In the genomic region with DNA sequence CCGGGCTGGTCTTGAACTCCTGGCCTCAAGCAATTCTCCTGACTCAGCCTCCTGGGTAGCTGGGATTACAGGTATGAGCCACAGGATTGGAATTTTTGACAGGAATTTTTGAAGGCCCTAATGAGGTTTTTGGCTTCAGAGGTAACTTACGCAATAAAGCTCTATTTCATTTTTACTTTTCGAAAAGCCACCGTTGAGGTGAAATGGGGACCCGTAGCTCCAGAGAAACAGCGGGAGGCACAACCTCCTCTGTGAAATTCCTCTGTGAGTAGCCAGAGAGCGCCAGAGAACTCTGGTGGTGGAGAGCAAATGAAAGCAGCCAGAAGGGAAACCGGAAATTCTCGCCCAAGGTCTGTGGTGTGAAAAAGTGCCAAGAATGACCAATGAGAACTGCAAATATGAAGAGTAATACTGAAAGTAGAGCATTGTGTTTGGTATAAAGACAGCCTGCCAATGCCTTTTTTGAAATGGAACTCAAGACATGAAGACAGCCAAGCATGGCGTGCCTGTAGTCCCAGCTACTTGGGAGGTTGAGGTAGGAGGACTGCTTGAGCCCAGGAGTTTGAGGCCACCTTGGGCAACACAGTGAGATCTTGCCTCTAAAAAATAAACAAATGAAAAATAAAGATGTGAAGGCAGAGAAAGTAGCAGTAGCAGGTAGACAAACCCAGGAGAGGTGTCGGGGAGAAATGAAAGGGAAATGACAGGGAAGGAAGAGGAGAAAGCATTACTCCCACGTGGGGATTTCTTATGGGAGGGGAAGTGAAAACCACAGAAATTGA, we compare ENCODE assay signal across 1 cellular context.
TF ChIP-seq lines count a peak whose summit lies in the region.

No MANE protein-coding gene starts in this region.

TF ChIP-seq in HepG2, 621 proteins besides CTCF, POLR2A, EP300 and RAD21 (continued from another document and continues in another):
- TF ChIP-seq KAT8 (CRISPR knock-in tag; IDR thresholded peaks at IDR 0.05) (peak; percentile 63; the same call in 1 of the 2 replicates), MIER3 (CRISPR knock-in tag; IDR thresholded peaks at IDR 0.05; ENCODE audit: borderline replicate concordance) (0 out of 2 replicates have a peak, but pooled peaks have one; percentile 23), RARA (CRISPR knock-in tag; IDR thresholded peaks at IDR 0.05) (0 out of 2 replicates have a peak, but pooled peaks have one; percentile 9), HIVEP1 (CRISPR knock-in tag; IDR thresholded peaks at IDR 0.05) (no peak), REPIN1 (CRISPR knock-in tag; IDR thresholded peaks at IDR 0.05; ENCODE audit: borderline replicate concordance, low read depth) (peak; percentile 55; the same call in 1 of the 2 replicates), SOX6 (IDR thresholded peaks at IDR 0.05) (no peak), SOX6 (CRISPR knock-in tag; IDR thresholded peaks at IDR 0.05) (peak; percentile 30; the same call in 1 of the 2 replicates), GLI4 (CRISPR knock-in tag; IDR thresholded peaks at IDR 0.05; ENCODE audit: borderline replicate concordance) (no peak), STAG1 (CRISPR knock-in tag; IDR thresholded peaks at IDR 0.05) (peak; percentile 89), GABPA (IDR thresholded peaks at IDR 0.05; ENCODE audit: low read depth, low read length) (no peak), GABPA (CRISPR knock-in tag; IDR thresholded peaks at IDR 0.05; ENCODE audit: low read depth) (peak; percentile 69), GATAD1 (CRISPR knock-in tag; IDR thresholded peaks at IDR 0.05) (peak; percentile 29; the same call in 1 of the 2 replicates), REL (CRISPR knock-in tag; conservative IDR thresholded peaks at IDR 0.05) (no peak), KMT2B (CRISPR knock-in tag; IDR thresholded peaks at IDR 0.05) (0 out of 2 replicates have a peak, but pooled peaks have one; percentile 32), TARDBP (CRISPR knock-in tag; IDR thresholded peaks at IDR 0.05) (peak; percentile 34; the same call in 1 of the 2 replicates), MIXL1 (CRISPR knock-in tag; IDR thresholded peaks at IDR 0.05) (0 out of 2 replicates have a peak, but pooled peaks have one; percentile 60), RFX5 (IDR thresholded peaks at IDR 0.05; ENCODE audit: low read depth, low read length) (no peak), ZNF124 (CRISPR knock-in tag; IDR thresholded peaks at IDR 0.05) (peak; percentile 57; the same call in 1 of the 2 replicates), SOX5 (CRISPR knock-in tag; IDR thresholded peaks at IDR 0.05; ENCODE audit: borderline replicate concordance) (peak; percentile 47; the same call in 1 of the 2 replicates), ELF3 (CRISPR knock-in tag; IDR thresholded peaks at IDR 0.05) (peak; percentile 49; the same call in 1 of the 2 replicates), SMC3 (IDR thresholded peaks at IDR 0.05; ENCODE audit: low read length) (peak; percentile 98), REXO4 (CRISPR knock-in tag; IDR thresholded peaks at IDR 0.05; ENCODE audit: borderline replicate concordance) (no peak), GABPB1 (CRISPR knock-in tag; IDR thresholded peaks at IDR 0.05) (peak; percentile 66; the same call in 1 of the 2 replicates), CEBPB (IDR thresholded peaks at IDR 0.05; ENCODE audit: borderline replicate concordance, low read depth, low read length) (peak; percentile 77), HOXA5 (CRISPR knock-in tag; IDR thresholded peaks at IDR 0.05) (0 out of 2 replicates have a peak, but pooled peaks have one; percentile 23), CEBPG (CRISPR knock-in tag; IDR thresholded peaks at IDR 0.05) (0 out of 2 replicates have a peak, but pooled peaks have one; percentile 44), ZFP82 (CRISPR knock-in tag; IDR thresholded peaks at IDR 0.05; ENCODE audit: borderline replicate concordance) (no peak), ETV5 (CRISPR knock-in tag; IDR thresholded peaks at IDR 0.05; ENCODE audit: borderline replicate concordance) (peak; percentile 79), RAD51 (IDR thresholded peaks at IDR 0.05; ENCODE audit: borderline replicate concordance) (no peak), SALL1 (CRISPR knock-in tag; IDR thresholded peaks at IDR 0.05) (0 out of 2 replicates have a peak, but pooled peaks have one; percentile 40), SRF (IDR thresholded peaks at IDR 0.05; ENCODE audit: low read depth, low read length) (0 out of 2 replicates have a peak, but pooled peaks have one; percentile 12), MED1 (CRISPR knock-in tag; IDR thresholded peaks at IDR 0.05) (0 out of 2 replicates have a peak, but pooled peaks have one; percentile 28), ZBTB33 (CRISPR knock-in tag; IDR thresholded peaks at IDR 0.05) (peak; percentile 31; the same call in 1 of the 2 replicates), SKI (IDR thresholded peaks at IDR 0.05; ENCODE audit: partially characterized antibody) (no peak), YEATS4 (CRISPR knock-in tag; IDR thresholded peaks at IDR 0.05; ENCODE audit: borderline replicate concordance) (0 out of 2 replicates have a peak, but pooled peaks have one; percentile 26), ELF4 (CRISPR knock-in tag; IDR thresholded peaks at IDR 0.05; ENCODE audit: borderline replicate concordance) (no peak), IRF2 (CRISPR knock-in tag; IDR thresholded peaks at IDR 0.05) (peak; percentile 40; the same call in 1 of the 2 replicates), ZNF331 (CRISPR knock-in tag; IDR thresholded peaks at IDR 0.05) (peak; percentile 53; the same call in 1 of the 2 replicates), TEAD3 (CRISPR knock-in tag; optimal IDR thresholded peaks at IDR 0.05; ENCODE audit: borderline replicate concordance) (peak; percentile 55), ZNF335 (CRISPR knock-in tag; IDR thresholded peaks at IDR 0.05) (peak; percentile 62; the same call in 1 of the 2 replicates), FOSL2 (CRISPR knock-in tag; IDR thresholded peaks at IDR 0.05) (peak; percentile 53; the same call in 1 of the 2 replicates), MTF1 (CRISPR knock-in tag; IDR thresholded peaks at IDR 0.05) (no peak), HDAC1 (CRISPR knock-in tag; IDR thresholded peaks at IDR 0.05) (no peak), NR2F6 (IDR thresholded peaks at IDR 0.05) (no peak), NR2F6 (CRISPR knock-in tag; IDR thresholded peaks at IDR 0.05) (0 out of 2 replicates have a peak, but pooled peaks have one; percentile 16), ZNF713 (CRISPR knock-in tag; IDR thresholded peaks at IDR 0.05) (no peak), HMGA1 (CRISPR knock-in tag; conservative IDR thresholded peaks at IDR 0.05) (no peak)
- TF ChIP-seq, protein P1, sequence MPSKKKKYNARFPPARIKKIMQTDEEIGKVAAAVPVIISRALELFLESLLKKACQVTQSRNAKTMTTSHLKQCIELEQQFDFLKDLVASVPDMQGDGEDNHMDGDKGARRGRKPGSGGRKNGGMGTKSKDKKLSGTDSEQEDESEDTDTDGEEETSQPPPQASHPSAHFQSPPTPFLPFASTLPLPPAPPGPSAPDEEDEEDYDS (CRISPR knock-in tag; IDR thresholded peaks at IDR 0.05), result 0 out of 2 replicates have a peak, but pooled peaks have one; percentile 23
- TF ChIP-seq, protein P2, sequence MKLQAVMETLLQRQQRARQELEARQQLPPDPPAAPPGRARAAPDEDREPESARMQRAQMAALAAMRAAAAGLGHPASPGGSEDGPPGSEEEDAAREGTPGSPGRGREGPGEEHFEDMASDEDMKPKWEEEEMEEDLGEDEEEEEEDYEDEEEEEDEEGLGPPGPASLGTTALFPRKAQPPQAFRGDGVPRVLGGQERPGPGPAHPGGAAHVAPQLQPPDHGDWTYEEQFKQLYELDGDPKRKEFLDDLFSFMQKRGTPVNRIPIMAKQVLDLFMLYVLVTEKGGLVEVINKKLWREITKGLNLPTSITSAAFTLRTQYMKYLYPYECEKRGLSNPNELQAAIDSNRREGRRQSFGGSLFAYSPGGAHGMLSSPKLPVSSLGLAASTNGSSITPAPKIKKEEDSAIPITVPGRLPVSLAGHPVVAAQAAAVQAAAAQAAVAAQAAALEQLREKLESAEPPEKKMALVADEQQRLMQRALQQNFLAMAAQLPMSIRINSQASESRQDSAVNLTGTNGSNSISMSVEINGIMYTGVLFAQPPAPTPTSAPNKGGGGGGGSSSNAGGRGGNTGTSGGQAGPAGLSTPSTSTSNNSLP (IDR thresholded peaks at IDR 0.05; ENCODE audit: low read depth, low read length), result 0 out of 2 replicates have a peak, but pooled peaks have one; percentile 41
- TF ChIP-seq, protein P3, sequence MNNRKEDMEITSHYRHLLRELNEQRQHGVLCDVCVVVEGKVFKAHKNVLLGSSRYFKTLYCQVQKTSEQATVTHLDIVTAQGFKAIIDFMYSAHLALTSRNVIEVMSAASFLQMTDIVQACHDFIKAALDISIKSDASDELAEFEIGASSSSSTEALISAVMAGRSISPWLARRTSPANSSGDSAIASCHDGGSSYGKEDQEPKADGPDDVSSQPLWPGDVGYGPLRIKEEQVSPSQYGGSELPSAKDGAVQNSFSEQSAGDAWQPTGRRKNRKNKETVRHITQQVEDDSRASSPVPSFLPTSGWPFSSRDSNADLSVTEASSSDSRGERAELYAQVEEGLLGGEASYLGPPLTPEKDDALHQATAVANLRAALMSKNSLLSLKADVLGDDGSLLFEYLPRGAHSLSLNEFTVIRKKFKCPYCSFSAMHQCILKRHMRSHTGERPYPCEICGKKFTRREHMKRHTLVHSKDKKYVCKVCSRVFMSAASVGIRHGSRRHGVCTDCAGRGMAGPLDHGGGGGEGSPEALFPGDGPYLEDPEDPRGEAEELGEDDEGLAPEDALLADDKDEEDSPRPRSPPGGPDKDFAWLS (CRISPR knock-in tag; IDR thresholded peaks at IDR 0.05; ENCODE audit: borderline replicate concordance), result no peak
- TF ChIP-seq, protein P4, sequence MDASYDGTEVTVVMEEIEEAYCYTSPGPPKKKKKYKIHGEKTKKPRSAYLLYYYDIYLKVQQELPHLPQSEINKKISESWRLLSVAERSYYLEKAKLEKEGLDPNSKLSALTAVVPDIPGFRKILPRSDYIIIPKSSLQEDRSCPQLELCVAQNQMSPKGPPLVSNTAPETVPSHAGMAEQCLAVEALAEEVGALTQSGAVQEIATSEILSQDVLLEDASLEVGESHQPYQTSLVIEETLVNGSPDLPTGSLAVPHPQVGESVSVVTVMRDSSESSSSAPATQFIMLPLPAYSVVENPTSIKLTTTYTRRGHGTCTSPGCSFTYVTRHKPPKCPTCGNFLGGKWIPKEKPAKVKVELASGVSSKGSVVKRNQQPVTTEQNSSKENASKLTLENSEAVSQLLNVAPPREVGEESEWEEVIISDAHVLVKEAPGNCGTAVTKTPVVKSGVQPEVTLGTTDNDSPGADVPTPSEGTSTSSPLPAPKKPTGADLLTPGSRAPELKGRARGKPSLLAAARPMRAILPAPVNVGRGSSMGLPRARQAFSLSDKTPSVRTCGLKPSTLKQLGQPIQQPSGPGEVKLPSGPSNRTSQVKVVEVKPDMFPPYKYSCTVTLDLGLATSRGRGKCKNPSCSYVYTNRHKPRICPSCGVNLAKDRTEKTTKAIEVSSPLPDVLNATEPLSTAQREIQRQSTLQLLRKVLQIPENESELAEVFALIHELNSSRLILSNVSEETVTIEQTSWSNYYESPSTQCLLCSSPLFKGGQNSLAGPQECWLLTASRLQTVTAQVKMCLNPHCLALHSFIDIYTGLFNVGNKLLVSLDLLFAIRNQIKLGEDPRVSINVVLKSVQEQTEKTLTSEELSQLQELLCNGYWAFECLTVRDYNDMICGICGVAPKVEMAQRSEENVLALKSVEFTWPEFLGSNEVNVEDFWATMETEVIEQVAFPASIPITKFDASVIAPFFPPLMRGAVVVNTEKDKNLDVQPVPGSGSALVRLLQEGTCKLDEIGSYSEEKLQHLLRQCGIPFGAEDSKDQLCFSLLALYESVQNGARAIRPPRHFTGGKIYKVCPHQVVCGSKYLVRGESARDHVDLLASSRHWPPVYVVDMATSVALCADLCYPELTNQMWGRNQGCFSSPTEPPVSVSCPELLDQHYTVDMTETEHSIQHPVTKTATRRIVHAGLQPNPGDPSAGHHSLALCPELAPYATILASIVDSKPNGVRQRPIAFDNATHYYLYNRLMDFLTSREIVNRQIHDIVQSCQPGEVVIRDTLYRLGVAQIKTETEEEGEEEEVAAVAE (CRISPR knock-in tag; IDR thresholded peaks at IDR 0.05; ENCODE audit: borderline replicate concordance), result 0 out of 2 replicates have a peak, but pooled peaks have one; percentile 43
- TF ChIP-seq, protein P5, sequence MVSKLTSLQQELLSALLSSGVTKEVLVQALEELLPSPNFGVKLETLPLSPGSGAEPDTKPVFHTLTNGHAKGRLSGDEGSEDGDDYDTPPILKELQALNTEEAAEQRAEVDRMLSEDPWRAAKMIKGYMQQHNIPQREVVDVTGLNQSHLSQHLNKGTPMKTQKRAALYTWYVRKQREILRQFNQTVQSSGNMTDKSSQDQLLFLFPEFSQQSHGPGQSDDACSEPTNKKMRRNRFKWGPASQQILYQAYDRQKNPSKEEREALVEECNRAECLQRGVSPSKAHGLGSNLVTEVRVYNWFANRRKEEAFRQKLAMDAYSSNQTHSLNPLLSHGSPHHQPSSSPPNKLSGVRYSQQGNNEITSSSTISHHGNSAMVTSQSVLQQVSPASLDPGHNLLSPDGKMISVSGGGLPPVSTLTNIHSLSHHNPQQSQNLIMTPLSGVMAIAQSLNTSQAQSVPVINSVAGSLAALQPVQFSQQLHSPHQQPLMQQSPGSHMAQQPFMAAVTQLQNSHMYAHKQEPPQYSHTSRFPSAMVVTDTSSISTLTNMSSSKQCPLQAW (CRISPR knock-in tag; IDR thresholded peaks at IDR 0.05), result peak; percentile 43; the same call in 1 of the 2 replicates
- TF ChIP-seq, protein P6, sequence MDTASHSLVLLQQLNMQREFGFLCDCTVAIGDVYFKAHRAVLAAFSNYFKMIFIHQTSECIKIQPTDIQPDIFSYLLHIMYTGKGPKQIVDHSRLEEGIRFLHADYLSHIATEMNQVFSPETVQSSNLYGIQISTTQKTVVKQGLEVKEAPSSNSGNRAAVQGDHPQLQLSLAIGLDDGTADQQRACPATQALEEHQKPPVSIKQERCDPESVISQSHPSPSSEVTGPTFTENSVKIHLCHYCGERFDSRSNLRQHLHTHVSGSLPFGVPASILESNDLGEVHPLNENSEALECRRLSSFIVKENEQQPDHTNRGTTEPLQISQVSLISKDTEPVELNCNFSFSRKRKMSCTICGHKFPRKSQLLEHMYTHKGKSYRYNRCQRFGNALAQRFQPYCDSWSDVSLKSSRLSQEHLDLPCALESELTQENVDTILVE (CRISPR knock-in tag; IDR thresholded peaks at IDR 0.05), result 0 out of 2 replicates have a peak, but pooled peaks have one; percentile 50
